11 cellular contexts compared by ENCODE assay signal in the genomic region with DNA sequence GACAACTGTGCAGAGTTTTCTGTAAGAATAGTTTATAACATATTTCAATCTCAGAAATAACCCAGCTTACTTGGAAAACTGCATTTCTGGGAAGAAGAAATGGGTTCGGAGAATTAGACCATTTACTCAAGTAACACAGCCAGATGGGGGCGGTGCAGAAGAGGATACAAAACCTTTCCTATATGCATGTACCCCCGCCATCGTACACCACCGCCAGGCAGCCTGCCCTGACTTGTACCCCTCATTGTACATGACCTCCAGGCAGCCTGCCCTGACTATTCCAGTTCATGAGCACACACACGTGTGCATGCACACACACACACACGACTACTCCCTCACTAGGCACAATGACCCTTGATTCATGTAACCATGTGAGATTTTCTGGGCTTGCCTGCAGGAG.
DNase-seq lines count a peak whose midpoint lies in the region; ATAC-seq and TF ChIP-seq lines count a peak whose summit lies in the region.
"Had no signal": no experiment of that assay in that cellular context is flagged by ENCODE, and none has a peak within 500 bp of the region (broad histone marks: within the 10 kb centered on the region; RNA-seq: fewer than 3 reads in every experiment).

No MANE protein-coding gene starts in this region.

- intact Hi-C loops in stomach (cut with DNase I; ENCODE audit: low total_unique reads) = no loop called here

- no peaks in the 10 kb centered on the region for H3K36me3 Mint-ChIP-seq in activated T-cell treated with anti-CD3 and anti-CD28 coated beads, Interleukin-2, amount 50 U/mL, for 4 hours (ENCODE audit: insufficient read depth)
- no peaks in the 10 kb centered on the region for H3K36me3 Mint-ChIP-seq in activated naive CD4-positive, alpha-beta T cell treated with anti-CD3 and anti-CD28 coated beads, Interleukin-2, amount 50 U/mL, for 72 hours
- H3K36me3 Mint-ChIP-seq in immature natural killer cell (no peaks in the 10 kb centered on the region), chondrocyte (ENCODE audit: low read depth) (no peaks in the 10 kb centered on the region)

- peaks cover 7% of the 10 kb centered on the region for H3K4me1 Mint-ChIP-seq in activated T-cell treated with anti-CD3 and anti-CD28 coated beads, Interleukin-2, amount 50 U/mL, for 4 hours (ENCODE audit: low read depth)
- H3K4me1 Mint-ChIP-seq in immature natural killer cell = peaks cover 8 to 14% of the 10 kb centered on the region in 2 donors
- H3K4me1 Mint-ChIP-seq in chondrocyte (ENCODE audit: low read depth) = peaks cover 20% of the 10 kb centered on the region

- no peaks in the 10 kb centered on the region for H3K27me3 Mint-ChIP-seq in activated T-cell treated with anti-CD3 and anti-CD28 coated beads, Interleukin-2, amount 50 U/mL, for 4 hours (ENCODE audit: low read depth)
- peaks cover 2 to 9% (median 2%) of the 10 kb centered on the region in 3 donors for H3K27me3 Mint-ChIP-seq in immature natural killer cell (ENCODE audit: low read depth in 3 of 3)
- H3K27me3 Mint-ChIP-seq in chondrocyte (ENCODE audit: low read depth) = peaks cover 1% of the 10 kb centered on the region

- no peaks in the 10 kb centered on the region for H3K36me3 ChIP-seq in stomach

- H3K9me3 ChIP-seq in stomach = no peaks in the 10 kb centered on the region

- DNase-seq in activated T-cell treated with anti-CD3 and anti-CD28 coated beads, Interleukin-2, amount 50 U/mL, for 4 hours = no peak
- DNase-seq in activated T-cell treated with anti-CD3 and anti-CD28 coated beads for 4 hours = no peak
- DNase-seq in activated naive CD4-positive, alpha-beta T cell treated with anti-CD3 and anti-CD28 coated beads, Interleukin-2, amount 50 U/mL, for 72 hours (ENCODE audit: low spot score in 2 of 2) = no peak
- no peak for DNase-seq in immature natural killer cell
- DNase-seq in stomach = no peak
- no peak for DNase-seq in midbrain (lab: John Stamatoyannopoulos, UW)
- no peak for DNase-seq in chondrocyte (ENCODE audit: low spot score)
- DNase-seq: cortex of kidney, nucleus accumbens, Right ventricle myocardium superior had no signal

- H3K27ac ChIP-seq in stomach = peak overlapping the region in 1 of 5 donors; percentile 12

- peak overlapping the region in 3 of 4 donors; percentile 31 to 40 (median 33) for H3K4me3 ChIP-seq in stomach

- no peak for TF ChIP-seq POLR2A in stomach (IDR thresholded peaks at IDR 0.05)

- ATAC-seq in activated T-cell treated with anti-CD3 and anti-CD28 coated beads, Interleukin-2, amount 50 U/mL, for 4 hours = no peak
- ATAC-seq in activated naive CD4-positive, alpha-beta T cell treated with anti-CD3 and anti-CD28 coated beads, Interleukin-2, amount 50 U/mL, for 72 hours = no peak
- no peak for ATAC-seq in GM21526 (IDR thresholded peaks at IDR 0.05; ENCODE audit: low FRiP score, unreplicated experiment)

- TF ChIP-seq EP300 in stomach (IDR thresholded peaks at IDR 0.05) = no peak

- no peaks in the 10 kb centered on the region for H3K9me3 Mint-ChIP-seq in activated T-cell treated with anti-CD3 and anti-CD28 coated beads, Interleukin-2, amount 50 U/mL, for 4 hours
- no peaks in the 10 kb centered on the region for H3K9me3 Mint-ChIP-seq in activated naive CD4-positive, alpha-beta T cell treated with anti-CD3 and anti-CD28 coated beads, Interleukin-2, amount 50 U/mL, for 72 hours
- H3K9me3 Mint-ChIP-seq in immature natural killer cell = no peaks in the 10 kb centered on the region
- H3K9me3 Mint-ChIP-seq in chondrocyte (ENCODE audit: low read depth) = no peaks in the 10 kb centered on the region

- peak overlapping the region; percentile 37 to 92 for H3K27ac Mint-ChIP-seq in activated naive CD4-positive, alpha-beta T cell treated with anti-CD3 and anti-CD28 coated beads, Interleukin-2, amount 50 U/mL, for 72 hours
- H3K27ac Mint-ChIP-seq in immature natural killer cell (no peak overlapping the region), chondrocyte (ENCODE audit: unreplicated experiment) (no peak overlapping the region)

- peaks cover 0 to 19% (median 0%) of the 10 kb centered on the region in 3 donors for H3K27me3 ChIP-seq in stomach

- 69 to 78% (median 72%) methylated on average over 6 to 7 of the region's 7 CpGs for WGBS in stomach, 5 donors

- H3K4me3 Mint-ChIP-seq in activated T-cell treated with anti-CD3 and anti-CD28 coated beads, Interleukin-2, amount 50 U/mL, for 4 hours = peak overlapping the region; percentile 81
- peak overlapping the region; percentile 57 to 83 (median 80) for H3K4me3 Mint-ChIP-seq in immature natural killer cell
- H3K4me3 Mint-ChIP-seq in chondrocyte (ENCODE audit: unreplicated experiment) = no peak overlapping the region

- no peak for TF ChIP-seq CTCF in stomach (IDR thresholded peaks at IDR 0.05)
- TF ChIP-seq CTCF in chondrocyte (IDR thresholded peaks at IDR 0.05) = no peak

- H3K4me1 ChIP-seq in stomach = peaks cover 0 to 17% (median 6%) of the 10 kb centered on the region in 4 donors

Comparison
In these comparisons a context has a peak if more than half of its experiments do, and no peak if none do; other contexts are left out.
1. H3K27ac Mint-ChIP-seq: peak in activated naive CD4-positive, alpha-beta T cell treated with anti-CD3 and anti-CD28 coated beads, Interleukin-2, amount 50 U/mL, for 72 hours (2 of 2); none in immature natural killer cell (0 of 6) and chondrocyte (single experiment).